In the genomic region with DNA sequence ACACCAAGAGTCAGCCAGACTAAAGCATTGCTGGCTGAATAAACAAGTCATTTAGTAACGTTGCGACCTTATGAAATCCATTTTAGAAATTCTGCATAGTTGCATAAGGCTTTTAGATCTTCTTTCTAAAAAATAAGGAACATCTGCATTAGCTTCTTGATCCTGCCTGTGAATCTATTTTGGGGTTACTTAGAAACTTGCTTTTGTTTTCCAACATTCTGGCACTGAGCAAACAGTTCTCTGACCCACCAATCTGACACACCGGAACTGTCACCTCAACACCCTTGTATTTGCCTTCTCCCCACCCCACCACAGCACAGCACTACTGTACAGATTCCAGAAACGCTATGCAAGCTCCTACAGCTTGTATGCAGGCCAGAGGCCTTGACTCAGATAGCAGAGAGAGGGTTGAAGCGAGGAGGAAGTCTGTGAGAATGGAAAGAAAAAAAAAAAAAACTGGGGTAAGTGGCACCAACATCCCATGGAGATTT, we compare ENCODE assay signal across 1 cellular context.
A peak's percentile ranks its signal among the peaks of the same experiment; 100 is the strongest.
TF ChIP-seq lines count a peak whose summit lies in the region.

No MANE protein-coding gene starts in this region.

TF ChIP-seq in HepG2, 621 proteins besides CTCF, POLR2A, EP300 and RAD21 (continued from another document and continues in another):
- TF ChIP-seq MED8 (CRISPR knock-in tag; IDR thresholded peaks at IDR 0.05; ENCODE audit: insufficient replicate concordance) (no peak), ZNF569 (CRISPR knock-in tag; IDR thresholded peaks at IDR 0.05; ENCODE audit: borderline replicate concordance) (no peak), U2AF1 (optimal IDR thresholded peaks at IDR 0.05; ENCODE audit: low read depth, low read length) (no peak), ZNF570 (CRISPR knock-in tag; IDR thresholded peaks at IDR 0.05; ENCODE audit: borderline replicate concordance) (no peak), ZNF510 (CRISPR knock-in tag; IDR thresholded peaks at IDR 0.05; ENCODE audit: low read depth) (no peak), ZNF776 (CRISPR knock-in tag; IDR thresholded peaks at IDR 0.05) (no peak), ARID2 (CRISPR knock-in tag; IDR thresholded peaks at IDR 0.05; ENCODE audit: borderline replicate concordance) (no peak), ZNF337 (CRISPR knock-in tag; IDR thresholded peaks at IDR 0.05; ENCODE audit: borderline replicate concordance, low read depth) (no peak), FOXO1 (CRISPR knock-in tag; IDR thresholded peaks at IDR 0.05) (peak; percentile 92), GTF2F1 (IDR thresholded peaks at IDR 0.05; ENCODE audit: low read length) (no peak), GATAD1 (CRISPR knock-in tag; IDR thresholded peaks at IDR 0.05) (peak; percentile 40; the same call in 1 of the 2 replicates), MAZ (IDR thresholded peaks at IDR 0.05; ENCODE audit: borderline replicate concordance, low read depth, low read length) (peak; percentile 43; the same call in 1 of the 2 replicates), MAZ (CRISPR knock-in tag; IDR thresholded peaks at IDR 0.05; ENCODE audit: low read depth) (no peak), MTA1 (CRISPR knock-in tag; IDR thresholded peaks at IDR 0.05; ENCODE audit: borderline replicate concordance) (no peak), NFKB2 (CRISPR knock-in tag; IDR thresholded peaks at IDR 0.05; ENCODE audit: borderline replicate concordance) (no peak), ZNF274 (CRISPR knock-in tag; IDR thresholded peaks at IDR 0.05) (no peak), CBX2 (IDR thresholded peaks at IDR 0.05; ENCODE audit: low read depth, low read length) (no peak), CBX2 (CRISPR knock-in tag; IDR thresholded peaks at IDR 0.05; ENCODE audit: low read depth) (no peak), ZNF564 (CRISPR knock-in tag; IDR thresholded peaks at IDR 0.05) (peak; percentile 46; the same call in 1 of the 2 replicates), ZMYM3 (CRISPR knock-in tag; IDR thresholded peaks at IDR 0.05) (peak; percentile 89), NR2F6 (IDR thresholded peaks at IDR 0.05) (peak; percentile 77), NR2F6 (CRISPR knock-in tag; IDR thresholded peaks at IDR 0.05) (peak; percentile 86), ZNF563 (CRISPR knock-in tag; IDR thresholded peaks at IDR 0.05) (no peak), AHR (CRISPR knock-in tag; IDR thresholded peaks at IDR 0.05) (no peak; the same call in 1 of the 2 replicates), ZFP37 (CRISPR knock-in tag; IDR thresholded peaks at IDR 0.05; ENCODE audit: borderline replicate concordance) (no peak), SIN3B (IDR thresholded peaks at IDR 0.05; ENCODE audit: low read length) (no peak), FOXC1 (CRISPR knock-in tag; IDR thresholded peaks at IDR 0.05; ENCODE audit: borderline replicate concordance) (no peak; the same call in 1 of the 2 replicates), ZNF296 (CRISPR knock-in tag; conservative IDR thresholded peaks at IDR 0.05) (no peak), ZNF138 (CRISPR knock-in tag; IDR thresholded peaks at IDR 0.05; ENCODE audit: low read depth) (no peak), XRCC5 (optimal IDR thresholded peaks at IDR 0.05; ENCODE audit: low read length) (peak; percentile 26), SAFB2 (CRISPR knock-in tag; IDR thresholded peaks at IDR 0.05; ENCODE audit: borderline replicate concordance, low read depth) (no peak), KLF12 (CRISPR knock-in tag; IDR thresholded peaks at IDR 0.05; ENCODE audit: borderline replicate concordance) (no peak), ADNP (CRISPR knock-in tag; IDR thresholded peaks at IDR 0.05) (no peak), HOXA9 (CRISPR knock-in tag; IDR thresholded peaks at IDR 0.05; ENCODE audit: borderline replicate concordance) (no peak), HMG20A (CRISPR knock-in tag; IDR thresholded peaks at IDR 0.05; ENCODE audit: borderline replicate concordance) (peak; percentile 88), ZNF225 (CRISPR knock-in tag; IDR thresholded peaks at IDR 0.05) (no peak), ELF1 (CRISPR knock-in tag; IDR thresholded peaks at IDR 0.05) (peak; percentile 64; the same call in 1 of the 2 replicates), FOXK1 (CRISPR knock-in tag; IDR thresholded peaks at IDR 0.05; ENCODE audit: borderline replicate concordance, low read depth) (peak; percentile 62; the same call in 1 of the 2 replicates), YEATS2 (CRISPR knock-in tag; IDR thresholded peaks at IDR 0.05; ENCODE audit: borderline replicate concordance) (no peak; the same call in 1 of the 2 replicates), SOX6 (IDR thresholded peaks at IDR 0.05) (no peak), SOX6 (CRISPR knock-in tag; IDR thresholded peaks at IDR 0.05) (peak; percentile 93), ZNF616 (CRISPR knock-in tag; IDR thresholded peaks at IDR 0.05; ENCODE audit: low read depth) (no peak), ZNF775 (CRISPR knock-in tag; IDR thresholded peaks at IDR 0.05; ENCODE audit: borderline replicate concordance) (no peak), ZNF749 (CRISPR knock-in tag; IDR thresholded peaks at IDR 0.05; ENCODE audit: borderline replicate concordance) (no peak), CBX1 (IDR thresholded peaks at IDR 0.05; ENCODE audit: low read depth) (peak; percentile 77), ZNF780A (CRISPR knock-in tag; IDR thresholded peaks at IDR 0.05) (no peak), ARHGAP35 (CRISPR knock-in tag; IDR thresholded peaks at IDR 0.05; ENCODE audit: borderline replicate concordance) (no peak), SALL2 (CRISPR knock-in tag; IDR thresholded peaks at IDR 0.05) (no peak), NONO (IDR thresholded peaks at IDR 0.05) (no peak), NONO (CRISPR knock-in tag; conservative IDR thresholded peaks at IDR 0.05) (peak; percentile 68; the same call in 1 of the 2 replicates), ZNF333 (CRISPR knock-in tag; IDR thresholded peaks at IDR 0.05; ENCODE audit: borderline replicate concordance) (no peak), TEAD3 (CRISPR knock-in tag; optimal IDR thresholded peaks at IDR 0.05; ENCODE audit: borderline replicate concordance) (peak; percentile 95)
- TF ChIP-seq, protein P1, sequence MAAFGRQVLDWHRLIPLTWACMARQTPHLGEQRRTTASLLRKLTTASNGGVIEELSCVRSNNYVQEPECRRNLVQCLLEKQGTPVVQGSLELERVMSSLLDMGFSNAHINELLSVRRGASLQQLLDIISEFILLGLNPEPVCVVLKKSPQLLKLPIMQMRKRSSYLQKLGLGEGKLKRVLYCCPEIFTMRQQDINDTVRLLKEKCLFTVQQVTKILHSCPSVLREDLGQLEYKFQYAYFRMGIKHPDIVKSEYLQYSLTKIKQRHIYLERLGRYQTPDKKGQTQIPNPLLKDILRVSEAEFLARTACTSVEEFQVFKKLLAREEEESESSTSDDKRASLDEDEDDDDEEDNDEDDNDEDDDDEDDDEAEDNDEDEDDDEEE (CRISPR knock-in tag; IDR thresholded peaks at IDR 0.05) = no peak
- TF ChIP-seq, protein P2, sequence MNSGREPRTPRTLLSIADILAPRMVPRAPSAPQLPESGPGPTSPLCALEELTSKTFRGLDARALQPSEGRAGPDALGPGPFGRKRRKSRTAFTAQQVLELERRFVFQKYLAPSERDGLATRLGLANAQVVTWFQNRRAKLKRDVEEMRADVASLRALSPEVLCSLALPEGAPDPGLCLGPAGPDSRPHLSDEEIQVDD (CRISPR knock-in tag; IDR thresholded peaks at IDR 0.05; ENCODE audit: borderline replicate concordance) = no peak
- TF ChIP-seq, protein P3, sequence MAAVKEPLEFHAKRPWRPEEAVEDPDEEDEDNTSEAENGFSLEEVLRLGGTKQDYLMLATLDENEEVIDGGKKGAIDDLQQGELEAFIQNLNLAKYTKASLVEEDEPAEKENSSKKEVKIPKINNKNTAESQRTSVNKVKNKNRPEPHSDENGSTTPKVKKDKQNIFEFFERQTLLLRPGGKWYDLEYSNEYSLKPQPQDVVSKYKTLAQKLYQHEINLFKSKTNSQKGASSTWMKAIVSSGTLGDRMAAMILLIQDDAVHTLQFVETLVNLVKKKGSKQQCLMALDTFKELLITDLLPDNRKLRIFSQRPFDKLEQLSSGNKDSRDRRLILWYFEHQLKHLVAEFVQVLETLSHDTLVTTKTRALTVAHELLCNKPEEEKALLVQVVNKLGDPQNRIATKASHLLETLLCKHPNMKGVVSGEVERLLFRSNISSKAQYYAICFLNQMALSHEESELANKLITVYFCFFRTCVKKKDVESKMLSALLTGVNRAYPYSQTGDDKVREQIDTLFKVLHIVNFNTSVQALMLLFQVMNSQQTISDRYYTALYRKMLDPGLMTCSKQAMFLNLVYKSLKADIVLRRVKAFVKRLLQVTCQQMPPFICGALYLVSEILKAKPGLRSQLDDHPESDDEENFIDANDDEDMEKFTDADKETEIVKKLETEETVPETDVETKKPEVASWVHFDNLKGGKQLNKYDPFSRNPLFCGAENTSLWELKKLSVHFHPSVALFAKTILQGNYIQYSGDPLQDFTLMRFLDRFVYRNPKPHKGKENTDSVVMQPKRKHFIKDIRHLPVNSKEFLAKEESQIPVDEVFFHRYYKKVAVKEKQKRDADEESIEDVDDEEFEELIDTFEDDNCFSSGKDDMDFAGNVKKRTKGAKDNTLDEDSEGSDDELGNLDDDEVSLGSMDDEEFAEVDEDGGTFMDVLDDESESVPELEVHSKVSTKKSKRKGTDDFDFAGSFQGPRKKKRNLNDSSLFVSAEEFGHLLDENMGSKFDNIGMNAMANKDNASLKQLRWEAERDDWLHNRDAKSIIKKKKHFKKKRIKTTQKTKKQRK (IDR thresholded peaks at IDR 0.05; ENCODE audit: low read length) = no peak
- TF ChIP-seq, protein P4, sequence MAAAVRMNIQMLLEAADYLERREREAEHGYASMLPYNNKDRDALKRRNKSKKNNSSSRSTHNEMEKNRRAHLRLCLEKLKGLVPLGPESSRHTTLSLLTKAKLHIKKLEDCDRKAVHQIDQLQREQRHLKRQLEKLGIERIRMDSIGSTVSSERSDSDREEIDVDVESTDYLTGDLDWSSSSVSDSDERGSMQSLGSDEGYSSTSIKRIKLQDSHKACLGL (CRISPR knock-in tag; IDR thresholded peaks at IDR 0.05) = no peak
- TF ChIP-seq, protein P5, sequence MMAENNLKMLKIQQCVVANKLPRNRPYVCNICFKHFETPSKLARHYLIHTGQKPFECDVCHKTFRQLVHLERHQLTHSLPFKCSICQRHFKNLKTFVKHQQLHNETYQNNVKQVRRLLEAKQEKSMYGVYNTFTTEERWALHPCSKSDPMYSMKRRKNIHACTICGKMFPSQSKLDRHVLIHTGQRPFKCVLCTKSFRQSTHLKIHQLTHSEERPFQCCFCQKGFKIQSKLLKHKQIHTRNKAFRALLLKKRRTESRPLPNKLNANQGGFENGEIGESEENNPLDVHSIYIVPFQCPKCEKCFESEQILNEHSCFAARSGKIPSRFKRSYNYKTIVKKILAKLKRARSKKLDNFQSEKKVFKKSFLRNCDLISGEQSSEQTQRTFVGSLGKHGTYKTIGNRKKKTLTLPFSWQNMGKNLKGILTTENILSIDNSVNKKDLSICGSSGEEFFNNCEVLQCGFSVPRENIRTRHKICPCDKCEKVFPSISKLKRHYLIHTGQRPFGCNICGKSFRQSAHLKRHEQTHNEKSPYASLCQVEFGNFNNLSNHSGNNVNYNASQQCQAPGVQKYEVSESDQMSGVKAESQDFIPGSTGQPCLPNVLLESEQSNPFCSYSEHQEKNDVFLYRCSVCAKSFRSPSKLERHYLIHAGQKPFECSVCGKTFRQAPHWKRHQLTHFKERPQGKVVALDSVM (CRISPR knock-in tag; IDR thresholded peaks at IDR 0.05) = no peak
- TF ChIP-seq, protein P6, sequence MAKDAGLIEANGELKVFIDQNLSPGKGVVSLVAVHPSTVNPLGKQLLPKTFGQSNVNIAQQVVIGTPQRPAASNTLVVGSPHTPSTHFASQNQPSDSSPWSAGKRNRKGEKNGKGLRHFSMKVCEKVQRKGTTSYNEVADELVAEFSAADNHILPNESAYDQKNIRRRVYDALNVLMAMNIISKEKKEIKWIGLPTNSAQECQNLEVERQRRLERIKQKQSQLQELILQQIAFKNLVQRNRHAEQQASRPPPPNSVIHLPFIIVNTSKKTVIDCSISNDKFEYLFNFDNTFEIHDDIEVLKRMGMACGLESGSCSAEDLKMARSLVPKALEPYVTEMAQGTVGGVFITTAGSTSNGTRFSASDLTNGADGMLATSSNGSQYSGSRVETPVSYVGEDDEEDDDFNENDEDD (CRISPR knock-in tag; IDR thresholded peaks at IDR 0.05; ENCODE audit: borderline replicate concordance) = peak; percentile 38; the same call in 1 of the 2 replicates
- TF ChIP-seq, protein P7, sequence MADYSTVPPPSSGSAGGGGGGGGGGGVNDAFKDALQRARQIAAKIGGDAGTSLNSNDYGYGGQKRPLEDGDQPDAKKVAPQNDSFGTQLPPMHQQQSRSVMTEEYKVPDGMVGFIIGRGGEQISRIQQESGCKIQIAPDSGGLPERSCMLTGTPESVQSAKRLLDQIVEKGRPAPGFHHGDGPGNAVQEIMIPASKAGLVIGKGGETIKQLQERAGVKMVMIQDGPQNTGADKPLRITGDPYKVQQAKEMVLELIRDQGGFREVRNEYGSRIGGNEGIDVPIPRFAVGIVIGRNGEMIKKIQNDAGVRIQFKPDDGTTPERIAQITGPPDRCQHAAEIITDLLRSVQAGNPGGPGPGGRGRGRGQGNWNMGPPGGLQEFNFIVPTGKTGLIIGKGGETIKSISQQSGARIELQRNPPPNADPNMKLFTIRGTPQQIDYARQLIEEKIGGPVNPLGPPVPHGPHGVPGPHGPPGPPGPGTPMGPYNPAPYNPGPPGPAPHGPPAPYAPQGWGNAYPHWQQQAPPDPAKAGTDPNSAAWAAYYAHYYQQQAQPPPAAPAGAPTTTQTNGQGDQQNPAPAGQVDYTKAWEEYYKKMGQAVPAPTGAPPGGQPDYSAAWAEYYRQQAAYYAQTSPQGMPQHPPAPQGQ (CRISPR knock-in tag; IDR thresholded peaks at IDR 0.05; ENCODE audit: borderline replicate concordance) = no peak
- TF ChIP-seq, protein P8, sequence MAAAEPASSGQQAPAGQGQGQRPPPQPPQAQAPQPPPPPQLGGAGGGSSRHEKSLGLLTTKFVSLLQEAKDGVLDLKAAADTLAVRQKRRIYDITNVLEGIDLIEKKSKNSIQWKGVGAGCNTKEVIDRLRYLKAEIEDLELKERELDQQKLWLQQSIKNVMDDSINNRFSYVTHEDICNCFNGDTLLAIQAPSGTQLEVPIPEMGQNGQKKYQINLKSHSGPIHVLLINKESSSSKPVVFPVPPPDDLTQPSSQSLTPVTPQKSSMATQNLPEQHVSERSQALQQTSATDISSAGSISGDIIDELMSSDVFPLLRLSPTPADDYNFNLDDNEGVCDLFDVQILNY (CRISPR knock-in tag; conservative IDR thresholded peaks at IDR 0.05) = no peak
- TF ChIP-seq, protein P9, sequence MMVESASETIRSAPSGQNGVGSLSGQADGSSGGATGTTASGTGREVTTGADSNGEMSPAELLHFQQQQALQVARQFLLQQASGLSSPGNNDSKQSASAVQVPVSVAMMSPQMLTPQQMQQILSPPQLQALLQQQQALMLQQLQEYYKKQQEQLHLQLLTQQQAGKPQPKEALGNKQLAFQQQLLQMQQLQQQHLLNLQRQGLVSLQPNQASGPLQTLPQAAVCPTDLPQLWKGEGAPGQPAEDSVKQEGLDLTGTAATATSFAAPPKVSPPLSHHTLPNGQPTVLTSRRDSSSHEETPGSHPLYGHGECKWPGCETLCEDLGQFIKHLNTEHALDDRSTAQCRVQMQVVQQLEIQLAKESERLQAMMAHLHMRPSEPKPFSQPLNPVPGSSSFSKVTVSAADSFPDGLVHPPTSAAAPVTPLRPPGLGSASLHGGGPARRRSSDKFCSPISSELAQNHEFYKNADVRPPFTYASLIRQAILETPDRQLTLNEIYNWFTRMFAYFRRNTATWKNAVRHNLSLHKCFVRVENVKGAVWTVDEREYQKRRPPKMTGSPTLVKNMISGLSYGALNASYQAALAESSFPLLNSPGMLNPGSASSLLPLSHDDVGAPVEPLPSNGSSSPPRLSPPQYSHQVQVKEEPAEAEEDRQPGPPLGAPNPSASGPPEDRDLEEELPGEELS (CRISPR knock-in tag; IDR thresholded peaks at IDR 0.05) = peak; percentile 97
